In the genomic region with DNA sequence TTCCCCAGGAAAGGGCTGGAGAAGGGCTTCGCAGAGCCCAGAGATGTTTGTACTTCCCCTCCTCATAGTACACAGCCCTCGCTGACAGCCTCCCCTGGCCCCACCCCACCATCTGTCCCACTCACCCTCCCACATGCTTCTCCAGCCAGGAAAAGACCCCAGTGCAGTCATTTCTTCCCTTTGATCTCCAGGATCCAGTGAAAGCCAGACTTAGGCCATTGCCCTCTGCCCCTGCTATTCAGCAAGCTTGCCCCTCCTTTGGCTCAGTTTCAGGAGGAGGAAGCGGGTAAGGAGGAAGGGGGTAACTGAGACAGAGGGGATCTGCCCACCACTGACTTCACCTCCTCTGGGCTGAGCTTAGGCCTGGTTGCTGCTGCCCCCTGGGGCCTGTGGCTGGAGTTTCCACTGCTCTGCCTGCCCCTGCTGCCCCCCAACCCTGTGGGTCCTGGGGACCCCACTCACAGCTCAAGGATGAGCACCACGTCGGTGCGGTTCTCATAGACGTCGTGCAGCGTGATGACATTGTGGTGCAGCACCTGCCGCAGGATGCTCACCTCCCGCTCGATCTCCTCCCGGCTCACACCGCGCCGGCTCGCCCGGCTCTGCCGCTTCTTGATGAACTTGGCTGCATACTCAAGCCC, we compare ENCODE assay signal across 15 cellular contexts.
A peak's percentile ranks its signal among the peaks of the same experiment; 100 is the strongest.
DNase-seq lines count a peak whose midpoint lies in the region; ATAC-seq and TF ChIP-seq lines count a peak whose summit lies in the region.
"Had no signal": no experiment of that assay in that cellular context is flagged by ENCODE, and none has a peak within 500 bp of the region (broad histone marks: within the 10 kb centered on the region; RNA-seq: fewer than 3 reads in every experiment).

No MANE protein-coding gene starts in this region.

- CTCF ChIA-PET in GM10248 (lab: Yijun Ruan, JAX): interaction anchor here (0.7 to 9.3 kb wide), 18 partner anchors 9 to 373 kb away, joined by 3 to 92 read pairs (median 4); a partner anchor contains a TSS
- CTCF ChIA-PET in activated CD8-positive, alpha-beta T cell treated with anti-CD3 and anti-CD28 coated beads, Interleukin-2, amount 10 ng/mL, durations not matched to agents 7 days and 5 days (lab: Charles Lee): interaction anchor here (0.9 to 3.7 kb wide), 5 partner anchors 38 to 233 kb away, joined by 3 to 16 read pairs (median 3); a partner anchor contains a TSS

- H3K9me3 ChIP-seq in neutrophil: no peaks in the 10 kb centered on the region
- H3K9me3 ChIP-seq: body of pancreas, Caco-2, right lobe of liver had no signal

- H3K4me1 Mint-ChIP-seq in effector memory CD8-positive, alpha-beta T cell (ENCODE audit: low read depth in 2 of 2): peaks cover 0 to 2% of the 10 kb centered on the region in 2 donors
- H3K4me1 Mint-ChIP-seq in activated CD8-positive, alpha-beta T cell treated with anti-CD3 and anti-CD28 coated beads, Interleukin-2, amount 10 ng/mL, durations not matched to agents 7 days and 5 days (ENCODE audit: low read depth): no peaks in the 10 kb centered on the region

- no peak overlapping the region for H3K4me3 Mint-ChIP-seq in effector memory CD8-positive, alpha-beta T cell
- H3K4me3 Mint-ChIP-seq in activated CD8-positive, alpha-beta T cell treated with anti-CD3 and anti-CD28 coated beads, Interleukin-2, amount 10 ng/mL, durations not matched to agents 7 days and 5 days: no peak overlapping the region
- H3K4me3 Mint-ChIP-seq: memory B cell; T-helper 2 cell treated with Interferon-gamma antibody and Interleukin-4, amounts not matched to agents 5 μg/mL and 100 μg/mL, for 36 hours had no signal

- POLR2A ChIA-PET in GM10248 (lab: Yijun Ruan, JAX): no interaction called here
- POLR2A ChIA-PET in activated CD8-positive, alpha-beta T cell treated with anti-CD3 and anti-CD28 coated beads, Interleukin-2, amount 10 ng/mL, durations not matched to agents 7 days and 5 days (lab: Charles Lee): no interaction called here

- H3K36me3 ChIP-seq in neutrophil: peaks cover 47% of the 10 kb centered on the region
- H3K36me3 ChIP-seq: right lobe of liver had no signal

- no peaks in the 10 kb centered on the region for H3K9me3 Mint-ChIP-seq in effector memory CD8-positive, alpha-beta T cell
- no peaks in the 10 kb centered on the region for H3K9me3 Mint-ChIP-seq in activated CD8-positive, alpha-beta T cell treated with anti-CD3 and anti-CD28 coated beads, Interleukin-2, amount 10 ng/mL, durations not matched to agents 7 days and 5 days (ENCODE audit: insufficient read depth)
- H3K9me3 Mint-ChIP-seq: memory B cell; T-helper 2 cell treated with Interferon-gamma antibody and Interleukin-4, amounts not matched to agents 5 μg/mL and 100 μg/mL, for 36 hours had no signal

- H3K27me3 Mint-ChIP-seq in effector memory CD8-positive, alpha-beta T cell: no peaks in the 10 kb centered on the region
- no peaks in the 10 kb centered on the region for H3K27me3 Mint-ChIP-seq in activated CD8-positive, alpha-beta T cell treated with anti-CD3 and anti-CD28 coated beads, Interleukin-2, amount 10 ng/mL, durations not matched to agents 7 days and 5 days (ENCODE audit: low read depth)
- H3K27me3 Mint-ChIP-seq: memory B cell had no signal

- H3K36me3 Mint-ChIP-seq in effector memory CD8-positive, alpha-beta T cell (ENCODE audit: insufficient read depth): peaks cover 2% of the 10 kb centered on the region
- H3K36me3 Mint-ChIP-seq in activated CD8-positive, alpha-beta T cell treated with anti-CD3 and anti-CD28 coated beads, Interleukin-2, amount 10 ng/mL, durations not matched to agents 7 days and 5 days (ENCODE audit: low read depth): no peaks in the 10 kb centered on the region

- peak overlapping the region; percentile 96 for H3K27ac ChIP-seq in neutrophil
- H3K27ac ChIP-seq: body of pancreas, right lobe of liver had no signal

- ATAC-seq in effector memory CD8-positive, alpha-beta T cell (replicated peaks): no peak
- ATAC-seq in activated CD8-positive, alpha-beta T cell treated with anti-CD3 and anti-CD28 coated beads, Interleukin-2, amount 10 ng/mL, durations not matched to agents 7 days and 5 days: no peak
- ATAC-seq in GM18505 (IDR thresholded peaks at IDR 0.05; ENCODE audit: unreplicated experiment) (no peak), left colon (no peak)
- ATAC-seq: body of pancreas had no signal

- peak; percentile 63 for TF ChIP-seq CTCF in GM10248 (IDR thresholded peaks at IDR 0.05; ENCODE audit: control extremely low read depth, extremely low read depth, low read depth, missing control alignments)
- no peak for TF ChIP-seq CTCF in neutrophil (IDR thresholded peaks at IDR 0.05)

- peak overlapping the region; percentile 3 to 31 for H3K27ac Mint-ChIP-seq in effector memory CD8-positive, alpha-beta T cell
- no peak overlapping the region for H3K27ac Mint-ChIP-seq in activated CD8-positive, alpha-beta T cell treated with anti-CD3 and anti-CD28 coated beads, Interleukin-2, amount 10 ng/mL, durations not matched to agents 7 days and 5 days
- H3K27ac Mint-ChIP-seq: memory B cell; T-helper 2 cell treated with Interferon-gamma antibody and Interleukin-4, amounts not matched to agents 5 μg/mL and 100 μg/mL, for 36 hours had no signal

- DNase-seq in GM10248 (ENCODE audit: extremely low spot score) (no peak), NCI-H1694 (lab: John Stamatoyannopoulos, UW) (peak; percentile 37), SW480 (ENCODE audit: low spot score) (no peak), left colon (no peak)
- DNase-seq in effector memory CD8-positive, alpha-beta T cell: no peak
- no peak for DNase-seq in activated CD8-positive, alpha-beta T cell treated with anti-CD3 and anti-CD28 coated beads, Interleukin-2, amount 10 ng/mL, durations not matched to agents 7 days and 5 days
- DNase-seq: activated T-cell treated with anti-CD3 and anti-CD28 coated beads for 4 hours, Caco-2, MM.1S had no signal

- no peaks in the 10 kb centered on the region for H3K27me3 ChIP-seq in neutrophil
- H3K27me3 ChIP-seq: body of pancreas, right lobe of liver had no signal

- no peak overlapping the region for H3K4me3 ChIP-seq in neutrophil (ENCODE audit: low read depth in 1 of 2, low read length in 1 of 2)
- H3K4me3 ChIP-seq: body of pancreas, right lobe of liver had no signal

- intact Hi-C loops in left colon (cut with DNase I, micrococcal nuclease): no loop called here

- peaks cover 66 to 68% of the 10 kb centered on the region in 2 experiments for H3K4me1 ChIP-seq in neutrophil (ENCODE audit: control insufficient read depth in 1 of 2, insufficient read depth in 1 of 2, low read depth in 1 of 2, low read length in 1 of 2)
- H3K4me1 ChIP-seq: right lobe of liver had no signal

- no peak for TF ChIP-seq POLR2A in GM18505 (IDR thresholded peaks at IDR 0.05; ENCODE audit: borderline replicate concordance, extremely low read depth, insufficient read depth, insufficient read length)
